ENCODE assay signal across 1 cellular context in genomic region chr1:192445849-192446489, GRCh38.
TF ChIP-seq lines count a peak whose summit lies in the region.

No MANE protein-coding gene starts in this region.

TF ChIP-seq in K562, 482 proteins besides CTCF, POLR2A, EP300 and RAD21 (continued from another document):
- no peak for TF ChIP-seq NUFIP1 (IDR thresholded peaks at IDR 0.05; ENCODE audit: partially characterized antibody)
- TF ChIP-seq PHF21A (IDR thresholded peaks at IDR 0.05; ENCODE audit: borderline replicate concordance, low read depth), result no peak
- no peak for TF ChIP-seq FOXK2 (conservative IDR thresholded peaks at IDR 0.05 in 1 of 2, IDR thresholded peaks at IDR 0.05 in 1 of 2; ENCODE audit: low read depth in 2 of 2)
- no peak for TF ChIP-seq YBX1 (IDR thresholded peaks at IDR 0.05)
- TF ChIP-seq, protein P1, sequence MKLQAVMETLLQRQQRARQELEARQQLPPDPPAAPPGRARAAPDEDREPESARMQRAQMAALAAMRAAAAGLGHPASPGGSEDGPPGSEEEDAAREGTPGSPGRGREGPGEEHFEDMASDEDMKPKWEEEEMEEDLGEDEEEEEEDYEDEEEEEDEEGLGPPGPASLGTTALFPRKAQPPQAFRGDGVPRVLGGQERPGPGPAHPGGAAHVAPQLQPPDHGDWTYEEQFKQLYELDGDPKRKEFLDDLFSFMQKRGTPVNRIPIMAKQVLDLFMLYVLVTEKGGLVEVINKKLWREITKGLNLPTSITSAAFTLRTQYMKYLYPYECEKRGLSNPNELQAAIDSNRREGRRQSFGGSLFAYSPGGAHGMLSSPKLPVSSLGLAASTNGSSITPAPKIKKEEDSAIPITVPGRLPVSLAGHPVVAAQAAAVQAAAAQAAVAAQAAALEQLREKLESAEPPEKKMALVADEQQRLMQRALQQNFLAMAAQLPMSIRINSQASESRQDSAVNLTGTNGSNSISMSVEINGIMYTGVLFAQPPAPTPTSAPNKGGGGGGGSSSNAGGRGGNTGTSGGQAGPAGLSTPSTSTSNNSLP (IDR thresholded peaks at IDR 0.05; ENCODE audit: borderline replicate concordance, low read depth, low read length), result peak; percentile 65; the same call in 1 of the 2 replicates
- peak; percentile 78 for TF ChIP-seq DEAF1 (CRISPR knock-in tag; IDR thresholded peaks at IDR 0.05)
- peak; percentile 51; the same call in 1 of the 2 replicates for TF ChIP-seq SMC3 (conservative IDR thresholded peaks at IDR 0.05; ENCODE audit: insufficient read depth, low read depth, low read length)
- TF ChIP-seq, protein P2, sequence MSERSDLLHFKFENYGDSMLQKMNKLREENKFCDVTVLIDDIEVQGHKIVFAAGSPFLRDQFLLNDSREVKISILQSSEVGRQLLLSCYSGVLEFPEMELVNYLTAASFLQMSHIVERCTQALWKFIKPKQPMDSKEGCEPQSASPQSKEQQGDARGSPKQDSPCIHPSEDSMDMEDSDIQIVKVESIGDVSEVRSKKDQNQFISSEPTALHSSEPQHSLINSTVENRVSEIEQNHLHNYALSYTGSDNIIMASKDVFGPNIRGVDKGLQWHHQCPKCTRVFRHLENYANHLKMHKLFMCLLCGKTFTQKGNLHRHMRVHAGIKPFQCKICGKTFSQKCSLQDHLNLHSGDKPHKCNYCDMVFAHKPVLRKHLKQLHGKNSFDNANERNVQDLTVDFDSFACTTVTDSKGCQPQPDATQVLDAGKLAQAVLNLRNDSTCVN (CRISPR knock-in tag; IDR thresholded peaks at IDR 0.05), result no peak
- TF ChIP-seq CBX2 (IDR thresholded peaks at IDR 0.05; ENCODE audit: insufficient read depth, low read length, poor library complexity, severe bottlenecking), result no peak
- no peak for TF ChIP-seq NR4A1 (CRISPR knock-in tag; IDR thresholded peaks at IDR 0.05)
- TF ChIP-seq NR4A1 (tag; IDR thresholded peaks at IDR 0.05), result no peak
